ENCODE assay signal across 10 cellular contexts in the genomic region with DNA sequence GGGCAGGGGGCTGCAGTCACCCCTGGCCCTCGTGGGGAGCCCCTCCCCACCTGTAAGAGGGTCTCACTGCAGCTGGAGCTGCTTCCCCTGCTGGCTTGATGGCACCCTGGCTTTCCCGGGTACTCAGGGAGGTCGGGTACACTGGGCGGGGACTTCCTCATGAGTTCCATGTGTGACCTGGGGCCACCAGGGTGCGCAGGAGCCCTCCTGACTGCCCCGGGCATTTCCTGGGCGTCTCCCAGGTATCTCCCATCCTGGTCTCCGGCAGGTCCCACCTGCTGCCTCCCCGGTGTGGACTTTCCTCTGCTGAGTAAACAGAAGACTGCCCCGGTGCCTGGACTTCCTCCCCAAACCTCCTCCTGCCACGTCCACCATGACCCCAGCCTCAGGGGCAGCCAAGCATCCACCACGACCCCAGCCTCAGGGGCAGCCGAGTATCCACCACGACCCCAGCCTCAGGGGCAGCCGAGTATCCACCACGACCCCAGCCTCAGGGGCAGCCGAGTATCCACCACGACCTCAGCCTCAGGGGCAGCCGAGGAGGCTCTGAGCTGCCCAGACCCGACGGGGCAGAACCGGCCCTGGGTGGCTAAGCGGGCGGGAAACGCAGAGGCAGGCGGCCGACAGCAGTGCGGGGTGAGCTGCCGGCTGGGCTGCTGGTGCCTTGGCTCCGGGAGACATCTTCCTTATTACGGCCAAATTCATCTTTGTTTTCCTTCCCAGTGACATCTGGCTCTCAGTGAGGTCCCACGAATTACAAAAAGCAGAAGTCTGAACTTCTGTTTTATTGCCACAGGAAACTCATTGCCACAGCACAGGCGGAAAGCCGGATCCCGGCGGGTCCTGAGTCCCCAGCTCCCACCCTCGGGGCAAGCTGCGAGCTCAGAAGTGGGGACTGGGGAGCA. TPM values are rescaled to one million over a fixed set of nuclear protein-coding genes. Genes with fewer than 3 reads are reported as not detected.
DNase-seq lines count a peak whose midpoint lies in the region; ATAC-seq, FAIRE-seq and TF ChIP-seq lines count a peak whose summit lies in the region.
"Had no signal": no experiment of that assay in that cellular context is flagged by ENCODE, and none has a peak within 500 bp of the region (broad histone marks: within the 10 kb centered on the region; RNA-seq: fewer than 3 reads in every experiment).

No MANE protein-coding gene starts in this region.

- H3K4me1 ChIP-seq in HCT116 (ENCODE audit: control insufficient read depth in 1 of 2, insufficient read depth in 2 of 2, low read length in 2 of 2) = peaks cover 3 to 24% of the 10 kb centered on the region in 2 experiments; a peak in 3 of 4 replicates
- H3K4me1 ChIP-seq in mononuclear cell (ENCODE audit: insufficient read depth, low read length) = peaks cover 57% of the 10 kb centered on the region
- H3K4me1 ChIP-seq in prostate gland (replicated peaks) = no peaks in the 10 kb centered on the region
- peaks cover 4 to 20% of the 10 kb centered on the region in 2 donors for H3K4me1 ChIP-seq in adrenal gland (replicated peaks in 1 of 2)

- CTCF ChIA-PET in HCT116 (lab: Charles Lee) = no interaction called here
- CTCF ChIA-PET in activated CD4-positive, alpha-beta memory T cell treated with anti-CD3 and anti-CD28 coated beads, Interleukin-2, amount 10 ng/mL, durations not matched to agents 7 days and 5 days (lab: Charles Lee) = no interaction called here

- WGBS in prostate gland = 26% methylated on average over 38 of the region's 38 CpGs
- 35 to 45% (median 42%) methylated on average over 18 to 38 of the region's 38 CpGs for WGBS in adrenal gland, 4 donors

- intact Hi-C loops in HCT116 (cut with micrococcal nuclease) = no loop called here
- intact Hi-C loops in prostate gland (cut with DNase I) = no loop called here
- intact Hi-C loops in adrenal gland (cut with DNase I) = no loop called here

- TF ChIP-seq RAD21 in HCT116 (IDR thresholded peaks at IDR 0.05; ENCODE audit: low read depth) = no peak

- H3K9me3 ChIP-seq in HCT116 (ENCODE audit: control insufficient read depth in 1 of 2, insufficient read depth in 1 of 2, low read depth in 1 of 2, low read length in 2 of 2) (no peaks in the 10 kb centered on the region), mononuclear cell (ENCODE audit: low read depth, low read length) (no peaks in the 10 kb centered on the region), prostate gland (no peaks in the 10 kb centered on the region), adrenal gland (replicated peaks in 1 of 3) (no peaks in the 10 kb centered on the region)

- no peak; a peak in 1 of 6 replicates for TF ChIP-seq CTCF in HCT116 (IDR thresholded peaks at IDR 0.05 in 2 of 3, conservative IDR thresholded peaks at IDR 0.05 in 1 of 3; ENCODE audit: borderline replicate concordance in 1 of 3, insufficient read depth in 1 of 3, low read depth in 2 of 3, low read length in 2 of 3)
- TF ChIP-seq CTCF in prostate gland (IDR thresholded peaks at IDR 0.05) = no peak
- TF ChIP-seq CTCF in adrenal gland (IDR thresholded peaks at IDR 0.05) = no peak

- no TSS peak for BruUV-seq in HCT116 (replicated peaks; lab: Mats Ljungman, UMichigan)

- no peaks in the 10 kb centered on the region for H3K36me3 Mint-ChIP-seq in activated CD4-positive, alpha-beta memory T cell treated with anti-CD3 and anti-CD28 coated beads, Interleukin-2, amount 10 ng/mL, durations not matched to agents 7 days and 5 days (ENCODE audit: low read depth)

- ATAC-seq in HCT116 = peak; percentile 45

- TF ChIP-seq POLR2A in HCT116 (IDR thresholded peaks at IDR 0.05; ENCODE audit: borderline replicate concordance, extremely low read depth, insufficient read depth, insufficient read length) (no peak), prostate gland (IDR thresholded peaks at IDR 0.05) (no peak), adrenal gland (IDR thresholded peaks at IDR 0.05) (no peak)

- H3K27me3 Mint-ChIP-seq in activated CD4-positive, alpha-beta memory T cell treated with anti-CD3 and anti-CD28 coated beads, Interleukin-2, amount 10 ng/mL, durations not matched to agents 7 days and 5 days = peaks cover 34% of the 10 kb centered on the region

- no peaks in the 10 kb centered on the region for H4K20me1 ChIP-seq in HCT116 (ENCODE audit: insufficient read depth)

- RAD21 ChIA-PET in HCT116 (lab: Charles Lee; ENCODE audit: low non-redundant PET in 1 of 2, low total read pairs in 2 of 2, uncharacterized antibody in 2 of 2, unreplicated experiment in 2 of 2) = no interaction called here

- H3K4me3 Mint-ChIP-seq in activated CD4-positive, alpha-beta memory T cell treated with anti-CD3 and anti-CD28 coated beads, Interleukin-2, amount 10 ng/mL, durations not matched to agents 7 days and 5 days = no peak overlapping the region

- H3K4me2 ChIP-seq in HCT116 (ENCODE audit: low read length) = peak overlapping the region; percentile 21; the same call in 1 of the 2 replicates

- no peak overlapping the region for H2AFZ ChIP-seq in HCT116 (ENCODE audit: low read depth, low read length, poor library complexity, severe bottlenecking)

- H3K9ac ChIP-seq in HCT116 (ENCODE audit: low read length) = no peak overlapping the region

- H3K4me3 ChIP-seq in HCT116 (replicated peaks in 1 of 2; ENCODE audit: low read depth in 1 of 2, low read length in 2 of 2) (no peak overlapping the region), mononuclear cell (ENCODE audit: low read length) (peak overlapping the region; percentile 30), prostate gland (no peak overlapping the region), adrenal gland (no peak overlapping the region)

- POLR2A ChIA-PET in HCT116 (lab: Charles Lee) = no interaction called here
- POLR2A ChIA-PET in activated CD4-positive, alpha-beta memory T cell treated with anti-CD3 and anti-CD28 coated beads, Interleukin-2, amount 10 ng/mL, durations not matched to agents 7 days and 5 days (lab: Charles Lee) = no interaction called here

- no peaks in the 10 kb centered on the region for H3K27me3 ChIP-seq in HCT116 (ENCODE audit: insufficient read depth, low read length)
- H3K27me3 ChIP-seq in mononuclear cell (ENCODE audit: insufficient read depth, low read length) = no peaks in the 10 kb centered on the region
- no peaks in the 10 kb centered on the region for H3K27me3 ChIP-seq in prostate gland (replicated peaks; ENCODE audit: insufficient read depth)
- H3K27me3 ChIP-seq in adrenal gland = peaks cover 12% of the 10 kb centered on the region

- no peaks in the 10 kb centered on the region for H3K9me3 Mint-ChIP-seq in activated CD4-positive, alpha-beta memory T cell treated with anti-CD3 and anti-CD28 coated beads, Interleukin-2, amount 10 ng/mL, durations not matched to agents 7 days and 5 days

- no peaks in the 10 kb centered on the region for H3K9me2 ChIP-seq in HCT116 (ENCODE audit: insufficient read depth)

- peaks cover 7% of the 10 kb centered on the region; the same call in 1 of the 2 replicates for H3K79me2 ChIP-seq in HCT116 (ENCODE audit: insufficient read depth, low read length)

- no peak for FAIRE-seq in urothelium cell line (lab: Jason Lieb, UNC)

- H3K27ac ChIP-seq in HCT116 (ENCODE audit: low read depth, low read length) (peak overlapping the region; percentile 27; the same call in 1 of the 2 replicates), prostate gland (no peak overlapping the region), adrenal gland (peak overlapping the region in 2 of 5 donors; percentile 46 to 65)
- H3K27ac ChIP-seq: VCaP had no signal

- H3K36me3 ChIP-seq in HCT116 (ENCODE audit: control insufficient read depth in 1 of 2, insufficient read depth in 2 of 2, low read length in 2 of 2) (no peaks in the 10 kb centered on the region), prostate gland (no peaks in the 10 kb centered on the region), adrenal gland (replicated peaks in 1 of 2) (no peaks in the 10 kb centered on the region)

- H3K27ac Mint-ChIP-seq in activated CD4-positive, alpha-beta memory T cell treated with anti-CD3 and anti-CD28 coated beads, Interleukin-2, amount 10 ng/mL, durations not matched to agents 7 days and 5 days = no peak overlapping the region

- peaks cover 7% of the 10 kb centered on the region for H3K4me1 Mint-ChIP-seq in activated CD4-positive, alpha-beta memory T cell treated with anti-CD3 and anti-CD28 coated beads, Interleukin-2, amount 10 ng/mL, durations not matched to agents 7 days and 5 days

- peak; percentile 86 for DNase-seq in CD1c-positive myeloid dendritic cell (ENCODE audit: extremely low spot score)
- no peak for DNase-seq in HCT116 (ENCODE audit: low read depth, low spot score)
- peak; percentile 24 for DNase-seq in activated CD4-positive, alpha-beta memory T cell treated with anti-CD3 and anti-CD28 coated beads, Interleukin-2, amount 10 ng/mL, durations not matched to agents 7 days and 5 days
- DNase-seq in urothelium cell line (ENCODE audit: low spot score) = no peak
- DNase-seq in prostate gland (ENCODE audit: low spot score) = no peak
- no peak for DNase-seq in stimulated activated naive CD4-positive, alpha-beta T cell treated with Interleukin-2 at 50 U/mL for 16 hours (lab: John Stamatoyannopoulos, UW)
- no peak for DNase-seq in adrenal gland
- DNase-seq: dermis blood vessel endothelial cell had no signal

TF ChIP-seq in HCT116, 20 proteins besides CTCF, POLR2A, EP300 and RAD21 (continues in another document):
- no peak for TF ChIP-seq EZH2phosphoT487 (IDR thresholded peaks at IDR 0.05; ENCODE audit: borderline replicate concordance)
- no peak for TF ChIP-seq EZH2 (IDR thresholded peaks at IDR 0.05)
- no peak for TF ChIP-seq SP1 (IDR thresholded peaks at IDR 0.05; ENCODE audit: low read depth)
- no peak for TF ChIP-seq EGR1 (IDR thresholded peaks at IDR 0.05; ENCODE audit: low read depth)
- TF ChIP-seq ZFX (IDR thresholded peaks at IDR 0.05) = no peak
- TF ChIP-seq CEBPB (IDR thresholded peaks at IDR 0.05; ENCODE audit: low read depth) = no peak
- TF ChIP-seq FOSL1 (IDR thresholded peaks at IDR 0.05; ENCODE audit: low read depth) = no peak
- no peak for TF ChIP-seq ZNF274 (IDR thresholded peaks at IDR 0.05; ENCODE audit: low read depth, low read length)
- TF ChIP-seq TCF7L2 (IDR thresholded peaks at IDR 0.05; ENCODE audit: borderline replicate concordance, extremely low read depth, insufficient read depth, insufficient read length) = no peak
- TF ChIP-seq CBX3 (IDR thresholded peaks at IDR 0.05; ENCODE audit: low read depth) = no peak

RNA-seq across cellular contexts. Expression of a gene that starts 40.7 kb away (rescaled TPM):
- total RNA-seq in HCT116 (2021; ENCODE audit: unreplicated experiment) (19.1 TPM), mononuclear cell (1.3 TPM), prostate gland (1 to 10 TPM; 4.5 to 8.7 TPM), adrenal gland (10 to 100 TPM in 1 of 8 donors, 1 to 10 TPM in 4, under 1 TPM in 3; 0.30 to 16.9 (median 2.2) TPM)
- 16.8 and 17.8 TPM in 2 replicates for polyA plus RNA-seq in HCT116 (2012)
- not detected for total RNA-seq in activated CD4-positive, alpha-beta memory T cell treated with anti-CD3 and anti-CD28 coated beads, Interleukin-2, amount 10 ng/mL, durations not matched to agents 7 days and 5 days
- 1 to 10 TPM; 1.0 to 5.3 (median 3.0) TPM for polyA plus RNA-seq in adrenal gland
- total RNA-seq: dermis blood vessel endothelial cell had no signal

Comparison
In these comparisons a context has a peak if more than half of its experiments do, and no peak if none do; other contexts are left out.
1. DNase-seq: peak in CD1c-positive myeloid dendritic cell (single experiment) and activated CD4-positive, alpha-beta memory T cell treated with anti-CD3 and anti-CD28 coated beads, Interleukin-2, amount 10 ng/mL, durations not matched to agents 7 days and 5 days (single experiment); none in HCT116 (single experiment), urothelium cell line (single experiment), prostate gland (single experiment), stimulated activated naive CD4-positive, alpha-beta T cell treated with Interleukin-2 at 50 U/mL for 16 hours (single experiment) and adrenal gland (0 of 7).